Comparison of ENCODE assay signal across 18 cellular contexts in the genomic region with DNA sequence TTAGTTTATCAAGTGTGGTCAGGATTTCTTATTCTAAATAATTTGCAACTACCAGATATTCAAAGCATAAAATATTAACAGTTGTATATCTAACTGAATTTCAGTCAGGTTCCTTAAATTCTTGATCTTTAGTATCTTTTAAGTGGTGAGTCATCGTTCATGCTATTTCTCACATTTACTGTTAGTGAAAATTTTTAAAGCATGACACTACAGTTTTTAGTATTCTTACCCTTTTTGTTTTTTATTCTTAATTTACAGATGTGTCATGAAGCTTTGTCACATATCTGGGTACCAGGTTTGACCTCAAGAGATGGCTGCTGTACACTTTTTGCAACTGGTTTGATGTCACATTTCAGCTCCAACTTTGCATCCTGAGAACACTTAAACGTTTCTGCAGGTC. TPM values are rescaled to one million over a fixed set of nuclear protein-coding genes. Genes with fewer than 3 reads are reported as not detected.
A peak's percentile ranks its signal among the peaks of the same experiment; 100 is the strongest.
DNase-seq lines count a peak whose midpoint lies in the region; ATAC-seq, FAIRE-seq and TF ChIP-seq lines count a peak whose summit lies in the region.
"Had no signal": no experiment of that assay in that cellular context is flagged by ENCODE, and none has a peak within 500 bp of the region (broad histone marks: within the 10 kb centered on the region; RNA-seq: fewer than 3 reads in every experiment).

No MANE protein-coding gene starts in this region.

- no peak overlapping the region for H3K14ac ChIP-seq in H1 (ENCODE audit: insufficient read length)

- no peak overlapping the region for H2BK120ac ChIP-seq in H1 (replicated peaks; ENCODE audit: low read depth, low read length)

- no peak overlapping the region for H4K5ac ChIP-seq in H1 (ENCODE audit: insufficient read length, low read depth, low read length)

- H3K18ac ChIP-seq in H1 (ENCODE audit: extremely low read depth, low read length): no peak overlapping the region

- FAIRE-seq in H1 (lab: Jason Lieb, UNC): no peak
- FAIRE-seq: colon had no signal

- H3K27ac ChIP-seq in ACC112 (ENCODE audit: low read depth, low read length) (peak overlapping the region; percentile 67), H1 (ENCODE audit: low read depth, low read length) (no peak overlapping the region), aorta (ENCODE audit: low read depth in 1 of 2, low read length in 2 of 2) (no peak overlapping the region)
- H3K27ac ChIP-seq: SJCRH30 had no signal

- H3K4ac ChIP-seq in H1 (replicated peaks; ENCODE audit: insufficient read length, low read depth, low read length): no peak overlapping the region

- intact Hi-C loops in aorta (cut with DNase I): no loop called here

- no peak overlapping the region for H2AK5ac ChIP-seq in H1 (ENCODE audit: low read depth, low read length)

- H4K8ac ChIP-seq in H1 (ENCODE audit: extremely low read depth, insufficient read depth, low read length): no peak overlapping the region; the same call in 1 of the 2 replicates

- no peak overlapping the region for H2BK12ac ChIP-seq in H1 (ENCODE audit: low read depth, low read length)

- TF ChIP-seq CTCF in H1 (IDR thresholded peaks at IDR 0.05; ENCODE audit: control extremely low read depth in 1 of 3, insufficient read depth in 1 of 3, low read depth in 1 of 3, low read length in 3 of 3): no peak

- 85% methylated on average over 2 of the region's 2 CpGs; no CpG with 5 or more reads in 1 of the 2 experiments for WGBS in H1 (ENCODE audit: extremely low coverage in 1 of 2, insufficient coverage in 1 of 2, insufficient read length in 1 of 2, insufficient replicate concordance in 2 of 2, low coverage in 1 of 2, low lambda C conversion rate in 2 of 2, missing lambda C conversion rate in 1 of 2), 2 experiments
- 70 to 75% methylated on average over 2 of the region's 2 CpGs for WGBS in aorta, 2 donors

- H3K9ac ChIP-seq in H1 (replicated peaks in 1 of 4; ENCODE audit: extremely low read depth in 1 of 4, low read depth in 3 of 4, low read length in 3 of 4): no peak overlapping the region
- H3K9ac ChIP-seq: parathyroid adenoma had no signal

- DNase-seq in activated CD4-positive, CD25-positive, alpha-beta regulatory T cell treated with anti-CD3 and anti-CD28 coated beads, Interleukin-2, amount 50 U/mL, for 72 hours: no peak
- DNase-seq in RKO (ENCODE audit: low spot score) (peak; percentile 32), H1 (ENCODE audit: low read depth in 1 of 2, low spot score in 2 of 2) (no peak), aorta (no peak), NOMO-1 treated with DMSO at 0.1 percent for 48 hours (lab: John Stamatoyannopoulos, UW; ENCODE audit: unreplicated experiment) (no peak), foreskin melanocyte (no peak)
- DNase-seq: adrenal gland; CD8-positive, alpha-beta memory T cell; head of caudate nucleus; islet precursor cell; KBM-7; NCI-H1417; NCI-H446; SJCRH30 had no signal

- H4K91ac ChIP-seq in H1 (replicated peaks; ENCODE audit: insufficient read length, low read length): no peak overlapping the region

- peaks cover 23% of the 10 kb centered on the region for H3K79me2 ChIP-seq in ACC112 (ENCODE audit: control insufficient read depth, insufficient read depth, low read length, unreplicated experiment)
- peaks cover 0 to 27% of the 10 kb centered on the region in 2 experiments; a peak in 2 of 4 replicates for H3K79me2 ChIP-seq in H1 (ENCODE audit: control insufficient read depth in 1 of 2, insufficient read depth in 2 of 2, low read length in 2 of 2)
- H3K79me2 ChIP-seq: parathyroid adenoma had no signal

- H3K27me3 ChIP-seq in ACC112 (ENCODE audit: insufficient read depth, low read length): no peaks in the 10 kb centered on the region
- no peaks in the 10 kb centered on the region for H3K27me3 ChIP-seq in H1 (replicated peaks in 1 of 4; ENCODE audit: control insufficient read depth in 3 of 4, extremely low read depth in 1 of 4, insufficient read depth in 3 of 4, low read length in 3 of 4)
- no peaks in the 10 kb centered on the region for H3K27me3 ChIP-seq in aorta (ENCODE audit: control insufficient read depth in 1 of 2, insufficient read depth in 2 of 2, low read length in 1 of 2)
- H3K27me3 ChIP-seq: adrenal gland, SJCRH30 had no signal

- ATAC-seq in activated CD4-positive, CD25-positive, alpha-beta regulatory T cell treated with anti-CD3 and anti-CD28 coated beads, Interleukin-2, amount 50 U/mL, for 24 hours: peak; percentile 87 to 90
- ATAC-seq in aorta (ENCODE audit: low FRiP score): no peak

- no peak overlapping the region for H3K23ac ChIP-seq in H1 (ENCODE audit: insufficient read length)

- H3K36me3 ChIP-seq in ACC112 (ENCODE audit: insufficient read depth, low read length): peaks cover 53% of the 10 kb centered on the region
- H3K36me3 ChIP-seq in H1 (ENCODE audit: control insufficient read depth in 2 of 4, insufficient read depth in 4 of 4, low read length in 3 of 4): peaks cover 26 to 97% (median 70%) of the 10 kb centered on the region in 4 experiments
- peaks cover 6 to 15% of the 10 kb centered on the region in 2 donors for H3K36me3 ChIP-seq in aorta (ENCODE audit: control insufficient read depth in 1 of 2, insufficient read depth in 2 of 2, low read length in 1 of 2)

- H2AFZ ChIP-seq in ACC112 (ENCODE audit: low read length, unreplicated experiment): no peak overlapping the region
- H2AFZ ChIP-seq in H1 (ENCODE audit: low read length): no peak overlapping the region
- H2AFZ ChIP-seq: parathyroid adenoma had no signal

- H3K56ac ChIP-seq in H1 (replicated peaks; ENCODE audit: insufficient read length, low read depth, low read length): no peak overlapping the region

- POLR2A ChIA-PET in H1 (lab: Charles Lee; ENCODE audit: partially characterized antibody): interaction anchor here (0.8 to 11.1 kb wide), 7 partner anchors 6 to 143 kb away, joined by 3 to 182 read pairs (median 24); partner anchors contain the start of gene NDUFS5

- H3K9me3 ChIP-seq in H1 (ENCODE audit: insufficient read depth in 2 of 2, low read depth in 1 of 2, low read length in 1 of 2) (no peaks in the 10 kb centered on the region), aorta (ENCODE audit: control insufficient read depth, low read length) (no peaks in the 10 kb centered on the region)
- H3K9me3 ChIP-seq: adrenal gland, SJCRH30 had no signal

- H3K23me2 ChIP-seq in H1 (ENCODE audit: low read depth, low read length): no peaks in the 10 kb centered on the region

- peaks cover 11 to 24% of the 10 kb centered on the region in 2 experiments for H4K20me1 ChIP-seq in H1 (replicated peaks in 1 of 2; ENCODE audit: control insufficient read depth in 1 of 2, insufficient read depth in 2 of 2, low read length in 2 of 2)

- no peak for TF ChIP-seq POLR2A in H1 (IDR thresholded peaks at IDR 0.05; ENCODE audit: control extremely low read depth in 1 of 2, low read depth in 2 of 2, low read length in 2 of 2)

- H3K4me1 ChIP-seq in ACC112 (ENCODE audit: control insufficient read depth, insufficient read depth, low read length, unreplicated experiment) (peaks cover 26% of the 10 kb centered on the region), H1 (replicated peaks in 1 of 4; ENCODE audit: control insufficient read depth in 3 of 4, insufficient read depth in 4 of 4, low read length in 3 of 4) (peaks cover 0 to 10% (median 7%) of the 10 kb centered on the region in 4 experiments), aorta (ENCODE audit: control insufficient read depth in 1 of 2, insufficient read depth in 2 of 2, low read length in 2 of 2) (no peaks in the 10 kb centered on the region)
- H3K4me1 ChIP-seq: parathyroid adenoma, SJCRH30 had no signal

- no peak for TF ChIP-seq EP300 in H1 (IDR thresholded peaks at IDR 0.05; ENCODE audit: borderline replicate concordance in 1 of 2, low read depth in 2 of 2, low read length in 2 of 2)

- CTCF ChIA-PET in H1 (lab: Charles Lee; ENCODE audit: partially characterized antibody): interaction anchor here (1.1 kb wide), 1 partner anchor 187 kb away, joined by 3 read pairs; no protein-coding TSS in a partner anchor

- H2BK5ac ChIP-seq in H1 (ENCODE audit: low read depth, low read length): 0 out of 2 replicates have a peak overlapping the region, but pooled peaks have one; percentile 19

- no peak overlapping the region for H2BK15ac ChIP-seq in H1 (ENCODE audit: low read length)

- H3K4me2 ChIP-seq in H1 (ENCODE audit: insufficient read depth in 1 of 2, low read depth in 2 of 2, low read length in 2 of 2): no peak overlapping the region

- H2BK20ac ChIP-seq in H1 (ENCODE audit: low read length): no peak overlapping the region

- no peak for TF ChIP-seq RAD21 in H1 (IDR thresholded peaks at IDR 0.05 in 1 of 2, conservative IDR thresholded peaks at IDR 0.05 in 1 of 2; ENCODE audit: low read depth in 2 of 2, low read length in 2 of 2)

- H3K4me3 ChIP-seq in ACC112 (ENCODE audit: low read depth, low read length) (no peak overlapping the region), H1 (ENCODE audit: extremely low read depth in 1 of 4, insufficient read depth in 2 of 4, low read depth in 3 of 4, low read length in 4 of 4) (no peak overlapping the region), aorta (ENCODE audit: low read length in 2 of 2) (no peak overlapping the region)
- H3K4me3 ChIP-seq: adrenal gland, SJCRH30 had no signal

- no peaks in the 10 kb centered on the region for H3K79me1 ChIP-seq in H1 (ENCODE audit: low read depth, low read length)

TF ChIP-seq in H1, 55 proteins besides CTCF, POLR2A, EP300 and RAD21 (continues in another document):
- TF ChIP-seq CREB1 (IDR thresholded peaks at IDR 0.05): no peak
- TF ChIP-seq BRCA1 (IDR thresholded peaks at IDR 0.05; ENCODE audit: low read depth, low read length): no peak

RNA-seq across cellular contexts. Expression of gene AKIRIN1, which starts 12.7 kb away (rescaled TPM):
- 236 TPM in 2 replicates for total RNA-seq in H1 (2021; fragmentation: NEBNext Ultra II Directional; extraction: Animal tissue kit (Norgen Biotek cat#: 25700))
- polyA plus RNA-seq in H1 (2011; rRNA removed) (117 and 148 TPM in 2 replicates), aorta (10 to 100 TPM; 22.0 to 40.8 TPM)
- polyA plus RNA-seq in H1 (2011; cell fraction: cytosol; rRNA removed): 183 TPM
- polyA plus RNA-seq in H1 (2011; cell fraction: nucleus; rRNA removed): 51.2 TPM
- polyA plus RNA-seq in H1 (2012, experiment 1 of 2): 126 to 255 TPM (median 140 TPM) in 4 replicates
- 109 TPM for polyA plus RNA-seq in H1 (2012, experiment 2 of 2)
- polyA plus RNA-seq in H1 (2013, experiment 1 of 2): 161 TPM
- 160 TPM for polyA plus RNA-seq in H1 (2013, experiment 2 of 2)
- 128 and 194 TPM in 2 replicates for polyA minus RNA-seq in H1 (2011; rRNA and poly(A)+ RNA removed)
- 133 TPM for polyA minus RNA-seq in H1 (2011; cell fraction: cytosol; rRNA and poly(A)+ RNA removed)
- 92.6 TPM for polyA minus RNA-seq in H1 (2011; cell fraction: nucleus; rRNA and poly(A)+ RNA removed)
- total RNA-seq in aorta: 10 to 100 TPM; 36.7 to 43.7 TPM

RNA-seq across cellular contexts. Expression of gene NDUFS5, which starts 22.4 kb away (rescaled TPM):
- 421 and 435 TPM in 2 replicates for total RNA-seq in H1 (2021; fragmentation: NEBNext Ultra II Directional; extraction: Animal tissue kit (Norgen Biotek cat#: 25700))
- polyA plus RNA-seq in H1 (2011; rRNA removed): 432 and 835 TPM in 2 replicates
- 1,016 TPM for polyA plus RNA-seq in H1 (2011; cell fraction: cytosol; rRNA removed)
- polyA plus RNA-seq in H1 (2011; cell fraction: nucleus; rRNA removed): 108 TPM
- polyA plus RNA-seq in H1 (2012, experiment 1 of 2): 1,166 to 1,417 TPM (median 1,337 TPM) in 4 replicates
- polyA plus RNA-seq in H1 (2012, experiment 2 of 2): 1,364 TPM
- polyA plus RNA-seq in H1 (2013, experiment 1 of 2): 921 TPM
- 934 TPM for polyA plus RNA-seq in H1 (2013, experiment 2 of 2)
- 114 and 129 TPM in 2 replicates for polyA minus RNA-seq in H1 (2011; rRNA and poly(A)+ RNA removed)
- polyA minus RNA-seq in H1 (2011; cell fraction: cytosol; rRNA and poly(A)+ RNA removed): 120 TPM
- polyA minus RNA-seq in H1 (2011; cell fraction: nucleus; rRNA and poly(A)+ RNA removed): 119 TPM
- 100 to 1,000 TPM; 114 to 134 TPM for total RNA-seq in aorta
- polyA plus RNA-seq in aorta: 100 to 1,000 TPM; 511 to 574 TPM
